ENCODE assay signal across 8 cellular contexts in genomic region chr9:121300283-121301119, GRCh38. TPM values are rescaled to one million over a fixed set of nuclear protein-coding genes. Genes with fewer than 3 reads are reported as not detected.
DNase-seq lines count a peak whose midpoint lies in the region; ATAC-seq and TF ChIP-seq lines count a peak whose summit lies in the region.

No MANE protein-coding gene starts in this region.

- TF ChIP-seq EP300 in upper lobe of left lung (IDR thresholded peaks at IDR 0.05) = no peak

- no peak overlapping the region for H3K27ac Mint-ChIP-seq in activated naive CD4-positive, alpha-beta T cell treated with anti-CD3 and anti-CD28 coated beads for 36 hours
- H3K27ac Mint-ChIP-seq in chondrocyte (ENCODE audit: unreplicated experiment) (peak overlapping the region; percentile 38), mesothelial cell of epicardium (peak overlapping the region; percentile 41)

- H3K27me3 ChIP-seq in upper lobe of left lung = no peaks in the 10 kb centered on the region

- H3K27me3 Mint-ChIP-seq in activated naive CD4-positive, alpha-beta T cell treated with anti-CD3 and anti-CD28 coated beads for 36 hours (ENCODE audit: low read depth) = peaks cover 13% of the 10 kb centered on the region
- H3K27me3 Mint-ChIP-seq in chondrocyte (ENCODE audit: low read depth) = no peaks in the 10 kb centered on the region
- no peaks in the 10 kb centered on the region for H3K27me3 Mint-ChIP-seq in mesothelial cell of epicardium (ENCODE audit: low read depth)

- H3K4me1 Mint-ChIP-seq in activated naive CD4-positive, alpha-beta T cell treated with anti-CD3 and anti-CD28 coated beads for 36 hours (ENCODE audit: low read depth) = peaks cover 15% of the 10 kb centered on the region
- H3K4me1 Mint-ChIP-seq in chondrocyte (ENCODE audit: low read depth) (peaks cover 41% of the 10 kb centered on the region), mesothelial cell of epicardium (peaks cover 23% of the 10 kb centered on the region)

- peak overlapping the region in 3 of 4 donors; percentile 61 to 69 (median 63) for H3K4me3 ChIP-seq in upper lobe of left lung

- H3K27ac ChIP-seq in upper lobe of left lung = peak overlapping the region in 3 of 4 donors; percentile 88 to 89 (median 88)

- H3K36me3 ChIP-seq in upper lobe of left lung = peaks cover 0 to 38% (median 24%) of the 10 kb centered on the region in 4 donors

- no peak for TF ChIP-seq POLR2A in upper lobe of left lung (IDR thresholded peaks at IDR 0.05)

- 57 to 69% methylated on average over 13 of the region's 13 CpGs for WGBS in upper lobe of left lung, 2 donors

- TF ChIP-seq CTCF in chondrocyte (IDR thresholded peaks at IDR 0.05) (no peak), mesothelial cell of epicardium (IDR thresholded peaks at IDR 0.05; ENCODE audit: unreplicated experiment) (no peak), upper lobe of left lung (IDR thresholded peaks at IDR 0.05) (no peak)

- H3K9me3 Mint-ChIP-seq in activated naive CD4-positive, alpha-beta T cell treated with anti-CD3 and anti-CD28 coated beads for 36 hours = no peaks in the 10 kb centered on the region
- no peaks in the 10 kb centered on the region for H3K9me3 Mint-ChIP-seq in chondrocyte (ENCODE audit: low read depth)
- H3K9me3 Mint-ChIP-seq in mesothelial cell of epicardium = no peaks in the 10 kb centered on the region

- intact Hi-C loops in activated naive CD4-positive, alpha-beta T cell treated with anti-CD3 and anti-CD28 coated beads for 36 hours (cut with micrococcal nuclease) = no loop called here

- peak overlapping the region; percentile 62 for H3K4me3 Mint-ChIP-seq in activated naive CD4-positive, alpha-beta T cell treated with anti-CD3 and anti-CD28 coated beads for 36 hours
- H3K4me3 Mint-ChIP-seq in chondrocyte (ENCODE audit: unreplicated experiment) (peak overlapping the region; percentile 69), mesothelial cell of epicardium (peak overlapping the region; percentile 74)

- no peaks in the 10 kb centered on the region for H3K36me3 Mint-ChIP-seq in activated naive CD4-positive, alpha-beta T cell treated with anti-CD3 and anti-CD28 coated beads for 36 hours (ENCODE audit: low read depth)
- peaks cover 17% of the 10 kb centered on the region for H3K36me3 Mint-ChIP-seq in chondrocyte (ENCODE audit: low read depth)
- no peaks in the 10 kb centered on the region for H3K36me3 Mint-ChIP-seq in mesothelial cell of epicardium

- no peak for ATAC-seq in upper lobe of left lung (ENCODE audit: low FRiP score in 2 of 2)

- H3K9me3 ChIP-seq in upper lobe of left lung = no peaks in the 10 kb centered on the region

- CTCF ChIA-PET in activated naive CD4-positive, alpha-beta T cell treated with anti-CD3 and anti-CD28 coated beads for 36 hours (lab: Charles Lee) = interaction anchor here (2.5 kb wide), 1 partner anchor 22 kb away, joined by 9 read pairs; no protein-coding TSS in a partner anchor

- peaks cover 57 to 75% (median 65%) of the 10 kb centered on the region in 4 donors for H3K4me1 ChIP-seq in upper lobe of left lung

- no peak for DNase-seq in activated naive CD4-positive, alpha-beta T cell treated with anti-CD3 and anti-CD28 coated beads for 36 hours
- DNase-seq in activated naive CD4-positive, alpha-beta T cell treated with anti-CD3 and anti-CD28 coated beads, Interleukin-2, amount 50 U/mL, for 16 hours = no peak
- DNase-seq in chondrocyte (ENCODE audit: low spot score) = peak; percentile 41
- DNase-seq in mesothelial cell of epicardium (ENCODE audit: low spot score in 2 of 2, unreplicated experiment in 2 of 2) = no peak
- DNase-seq in upper lobe of left lung = no peak
- no peak for DNase-seq in globus pallidus (ENCODE audit: low spot score)
- no peak for DNase-seq in NCI-H524 (lab: John Stamatoyannopoulos, UW)
- no peak for DNase-seq in NCI-H1694 (lab: John Stamatoyannopoulos, UW)

RNA-seq across cellular contexts. Expression of gene GSN, which starts 32.5 kb away (rescaled TPM):
- 1 to 10 TPM; 1.1 to 1.2 TPM for total RNA-seq in activated naive CD4-positive, alpha-beta T cell treated with anti-CD3 and anti-CD28 coated beads for 36 hours
- total RNA-seq in chondrocyte (260 to 291 TPM (median 290 TPM) in 3 replicates), mesothelial cell of epicardium (106 to 114 TPM (median 109 TPM) in 3 replicates), upper lobe of left lung (100 to 1,000 TPM; 217 to 935 (median 648) TPM)

Comparison
In these comparisons a context has a peak if more than half of its experiments do, and no peak if none do; other contexts are left out.
1. RNA of gene GSN, which starts 32.5 kb away (total RNA-seq): 217 to 935 TPM in upper lobe of left lung, 260 to 291 TPM in chondrocyte and 106 to 114 TPM in mesothelial cell of epicardium; 1.1 to 1.2 TPM in activated naive CD4-positive, alpha-beta T cell treated with anti-CD3 and anti-CD28 coated beads for 36 hours; every median in the first group is over 10 times any median in the second.
2. Peak in every context shown above with its lines, with median percentiles within 50 percentile points of each other: H3K4me3 Mint-ChIP-seq.